In genomic region chr4:68718447-68719074, GRCh38 we compare ENCODE assay signal across 1 cellular context.
TF ChIP-seq lines count a peak whose summit lies in the region.

No MANE protein-coding gene starts in this region.

TF ChIP-seq in GM12878, 131 proteins besides CTCF, POLR2A, EP300 and RAD21 (continued from another document):
- TF ChIP-seq CEBPZ (IDR thresholded peaks at IDR 0.05; ENCODE audit: low read depth, low read length) (no peak), CEBPB (IDR thresholded peaks at IDR 0.05; ENCODE audit: borderline replicate concordance in 1 of 2, low read depth in 2 of 2, low read length in 2 of 2) (no peak), BHLHE40 (IDR thresholded peaks at IDR 0.05; ENCODE audit: borderline replicate concordance in 1 of 2, low read depth in 2 of 2, low read length in 1 of 2) (no peak), HCFC1 (IDR thresholded peaks at IDR 0.05; ENCODE audit: low read length) (no peak), ATF2 (IDR thresholded peaks at IDR 0.05; ENCODE audit: low read length) (no peak)
